1 cellular context compared by ENCODE assay signal in the genomic region with DNA sequence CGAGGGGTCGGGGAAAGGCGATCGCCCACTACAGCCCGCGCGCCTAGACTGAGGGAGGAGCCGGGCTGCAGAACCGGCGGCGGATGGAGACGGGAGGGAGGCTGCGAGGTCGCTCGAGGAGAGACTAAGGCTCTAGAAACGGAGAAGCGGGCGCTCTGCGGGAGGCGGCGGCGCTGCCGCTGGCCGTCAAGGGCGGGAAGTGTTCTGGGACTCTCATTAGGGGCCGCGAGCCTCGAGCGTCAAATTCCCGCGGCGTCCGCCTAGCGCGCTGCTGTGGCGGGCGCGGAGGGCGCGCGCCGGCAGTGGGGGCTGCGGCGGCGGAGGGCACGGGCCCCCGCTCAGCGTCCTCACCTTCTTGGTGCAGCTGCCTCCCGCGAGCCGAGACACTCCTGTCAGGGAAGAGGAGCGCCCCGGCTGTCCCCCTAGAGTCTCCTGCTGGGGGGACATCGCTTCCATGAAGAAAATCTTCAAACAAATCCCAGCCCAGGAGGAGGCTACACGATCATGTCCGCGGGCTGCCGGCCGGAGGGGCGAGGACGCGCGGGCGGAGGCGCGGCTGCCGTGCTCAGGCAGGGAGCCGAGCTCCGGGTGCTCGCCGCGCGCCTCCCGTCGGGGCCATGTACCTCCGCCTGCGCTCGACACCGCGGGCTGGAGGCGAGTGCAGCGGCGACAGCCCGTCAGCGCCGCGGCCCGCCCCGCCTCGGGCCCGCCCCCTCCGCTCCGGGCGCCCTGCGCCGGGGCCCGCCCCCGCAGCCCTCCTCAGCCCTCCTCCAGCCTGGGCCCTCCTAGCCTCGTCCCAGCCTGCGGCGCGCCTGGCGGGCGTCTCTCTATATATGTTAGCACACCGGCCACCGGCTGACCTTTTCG.
TF ChIP-seq lines count a peak whose summit lies in the region.

TSS of gene ARHGAP20 (minus strand) at position 662 of the 867 bp plus-strand sequence. CDS start at position 456, 206 bp downstream.

TF ChIP-seq in HepG2, 621 proteins besides CTCF, POLR2A, EP300 and RAD21 (continued from another document):
- TF ChIP-seq, protein P1, sequence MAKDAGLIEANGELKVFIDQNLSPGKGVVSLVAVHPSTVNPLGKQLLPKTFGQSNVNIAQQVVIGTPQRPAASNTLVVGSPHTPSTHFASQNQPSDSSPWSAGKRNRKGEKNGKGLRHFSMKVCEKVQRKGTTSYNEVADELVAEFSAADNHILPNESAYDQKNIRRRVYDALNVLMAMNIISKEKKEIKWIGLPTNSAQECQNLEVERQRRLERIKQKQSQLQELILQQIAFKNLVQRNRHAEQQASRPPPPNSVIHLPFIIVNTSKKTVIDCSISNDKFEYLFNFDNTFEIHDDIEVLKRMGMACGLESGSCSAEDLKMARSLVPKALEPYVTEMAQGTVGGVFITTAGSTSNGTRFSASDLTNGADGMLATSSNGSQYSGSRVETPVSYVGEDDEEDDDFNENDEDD (CRISPR knock-in tag; IDR thresholded peaks at IDR 0.05; ENCODE audit: borderline replicate concordance), result peak; percentile 20; the same call in 1 of the 2 replicates
- TF ChIP-seq UBTF (CRISPR knock-in tag; IDR thresholded peaks at IDR 0.05) (peak; percentile 25; the same call in 1 of the 2 replicates), ZNF777 (CRISPR knock-in tag; IDR thresholded peaks at IDR 0.05) (peak; percentile 85), RBFOX2 (IDR thresholded peaks at IDR 0.05; ENCODE audit: low read depth, low read length) (no peak)
